Comparison of ENCODE assay signal across 1 cellular context in the genomic region with DNA sequence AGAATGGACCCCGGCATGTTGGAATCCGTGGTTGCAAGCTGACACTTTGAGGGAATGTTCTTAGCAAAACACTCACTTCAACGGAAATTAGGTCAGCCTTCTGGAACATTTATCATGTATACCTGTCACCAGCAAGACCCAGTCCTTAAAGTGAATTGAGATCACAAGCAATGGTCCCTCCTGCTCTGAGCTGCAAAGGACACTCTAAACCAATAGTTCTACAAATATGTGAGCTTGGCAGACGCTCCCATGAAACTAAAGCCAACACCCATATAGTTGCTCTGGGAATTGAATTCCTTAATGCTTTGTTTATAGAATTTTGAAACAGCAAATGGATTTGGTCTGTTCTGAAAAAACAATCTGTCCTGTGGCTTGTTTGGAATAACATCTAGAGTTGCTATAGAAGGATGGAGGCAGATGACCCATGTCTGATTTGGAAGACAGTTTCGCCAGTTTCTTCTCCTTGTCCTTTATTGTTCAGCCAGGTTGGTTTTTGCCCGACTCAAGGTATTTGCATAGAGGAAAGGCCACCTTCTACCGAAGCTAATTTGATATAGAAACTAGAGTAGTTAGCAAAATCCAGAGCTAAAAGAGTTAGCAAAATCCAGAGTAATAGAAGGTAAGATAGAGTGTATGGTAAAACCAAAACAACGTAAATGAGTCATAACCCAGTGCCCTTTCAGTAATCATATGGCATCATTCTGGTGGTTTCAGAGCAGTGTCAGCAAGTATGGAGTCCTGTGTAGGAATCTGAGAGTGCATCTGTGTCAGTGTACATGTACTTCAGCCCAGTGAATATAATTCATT.
TF ChIP-seq lines count a peak whose summit lies in the region.

No MANE protein-coding gene starts in this region.

TF ChIP-seq in HEK293, 187 proteins besides CTCF, POLR2A, EP300 and RAD21 (continued from another document):
- TF ChIP-seq, protein P1, sequence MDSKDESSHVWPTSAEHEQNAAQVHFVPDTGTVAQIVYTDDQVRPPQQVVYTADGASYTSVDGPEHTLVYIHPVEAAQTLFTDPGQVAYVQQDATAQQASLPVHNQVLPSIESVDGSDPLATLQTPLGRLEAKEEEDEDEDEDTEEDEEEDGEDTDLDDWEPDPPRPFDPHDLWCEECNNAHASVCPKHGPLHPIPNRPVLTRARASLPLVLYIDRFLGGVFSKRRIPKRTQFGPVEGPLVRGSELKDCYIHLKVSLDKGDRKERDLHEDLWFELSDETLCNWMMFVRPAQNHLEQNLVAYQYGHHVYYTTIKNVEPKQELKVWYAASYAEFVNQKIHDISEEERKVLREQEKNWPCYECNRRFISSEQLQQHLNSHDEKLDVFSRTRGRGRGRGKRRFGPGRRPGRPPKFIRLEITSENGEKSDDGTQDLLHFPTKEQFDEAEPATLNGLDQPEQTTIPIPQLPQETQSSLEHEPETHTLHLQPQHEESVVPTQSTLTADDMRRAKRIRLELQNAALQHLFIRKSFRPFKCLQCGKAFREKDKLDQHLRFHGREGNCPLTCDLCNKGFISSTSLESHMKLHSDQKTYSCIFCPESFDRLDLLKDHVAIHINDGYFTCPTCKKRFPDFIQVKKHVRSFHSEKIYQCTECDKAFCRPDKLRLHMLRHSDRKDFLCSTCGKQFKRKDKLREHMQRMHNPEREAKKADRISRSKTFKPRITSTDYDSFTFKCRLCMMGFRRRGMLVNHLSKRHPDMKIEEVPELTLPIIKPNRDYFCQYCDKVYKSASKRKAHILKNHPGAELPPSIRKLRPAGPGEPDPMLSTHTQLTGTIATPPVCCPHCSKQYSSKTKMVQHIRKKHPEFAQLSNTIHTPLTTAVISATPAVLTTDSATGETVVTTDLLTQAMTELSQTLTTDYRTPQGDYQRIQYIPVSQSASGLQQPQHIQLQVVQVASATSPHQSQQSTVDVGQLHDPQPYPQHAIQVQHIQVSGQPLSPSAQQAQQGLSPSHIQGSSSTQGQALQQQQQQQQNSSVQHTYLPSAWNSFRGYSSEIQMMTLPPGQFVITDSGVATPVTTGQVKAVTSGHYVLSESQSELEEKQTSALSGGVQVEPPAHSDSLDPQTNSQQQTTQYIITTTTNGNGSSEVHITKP (tag by site-specific recombination; IDR thresholded peaks at IDR 0.05): peak; percentile 75
- TF ChIP-seq ZNF391 (tag by site-specific recombination; IDR thresholded peaks at IDR 0.05; ENCODE audit: borderline replicate concordance, low read depth): no peak
- TF ChIP-seq ZNF302 (tag by site-specific recombination; IDR thresholded peaks at IDR 0.05; ENCODE audit: low read depth): no peak
- peak; percentile 68 for TF ChIP-seq FEZF1 (tag by site-specific recombination; IDR thresholded peaks at IDR 0.05)
- TF ChIP-seq, protein P2, sequence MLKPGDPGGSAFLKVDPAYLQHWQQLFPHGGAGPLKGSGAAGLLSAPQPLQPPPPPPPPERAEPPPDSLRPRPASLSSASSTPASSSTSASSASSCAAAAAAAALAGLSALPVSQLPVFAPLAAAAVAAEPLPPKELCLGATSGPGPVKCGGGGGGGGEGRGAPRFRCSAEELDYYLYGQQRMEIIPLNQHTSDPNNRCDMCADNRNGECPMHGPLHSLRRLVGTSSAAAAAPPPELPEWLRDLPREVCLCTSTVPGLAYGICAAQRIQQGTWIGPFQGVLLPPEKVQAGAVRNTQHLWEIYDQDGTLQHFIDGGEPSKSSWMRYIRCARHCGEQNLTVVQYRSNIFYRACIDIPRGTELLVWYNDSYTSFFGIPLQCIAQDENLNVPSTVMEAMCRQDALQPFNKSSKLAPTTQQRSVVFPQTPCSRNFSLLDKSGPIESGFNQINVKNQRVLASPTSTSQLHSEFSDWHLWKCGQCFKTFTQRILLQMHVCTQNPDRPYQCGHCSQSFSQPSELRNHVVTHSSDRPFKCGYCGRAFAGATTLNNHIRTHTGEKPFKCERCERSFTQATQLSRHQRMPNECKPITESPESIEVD (tag by site-specific recombination; IDR thresholded peaks at IDR 0.05): peak; percentile 67
- peak; percentile 88 for TF ChIP-seq MEIS1 (CRISPR knock-in tag; IDR thresholded peaks at IDR 0.05; ENCODE audit: borderline replicate concordance)
- TF ChIP-seq ZNF561 (tag by site-specific recombination; IDR thresholded peaks at IDR 0.05; ENCODE audit: borderline replicate concordance): 0 out of 2 replicates have a peak, but pooled peaks have one; percentile 42
- TF ChIP-seq, protein P3, sequence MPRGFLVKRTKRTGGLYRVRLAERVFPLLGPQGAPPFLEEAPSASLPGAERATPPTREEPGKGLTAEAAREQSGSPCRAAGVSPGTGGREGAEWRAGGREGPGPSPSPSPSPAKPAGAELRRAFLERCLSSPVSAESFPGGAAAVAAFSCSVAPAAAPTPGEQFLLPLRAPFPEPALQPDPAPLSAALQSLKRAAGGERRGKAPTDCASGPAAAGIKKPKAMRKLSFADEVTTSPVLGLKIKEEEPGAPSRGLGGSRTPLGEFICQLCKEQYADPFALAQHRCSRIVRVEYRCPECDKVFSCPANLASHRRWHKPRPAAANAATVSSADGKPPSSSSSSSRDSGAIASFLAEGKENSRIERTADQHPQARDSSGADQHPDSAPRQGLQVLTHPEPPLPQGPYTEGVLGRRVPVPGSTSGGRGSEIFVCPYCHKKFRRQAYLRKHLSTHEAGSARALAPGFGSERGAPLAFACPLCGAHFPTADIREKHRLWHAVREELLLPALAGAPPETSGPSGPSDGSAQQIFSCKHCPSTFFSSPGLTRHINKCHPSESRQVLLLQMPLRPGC (tag by site-specific recombination; IDR thresholded peaks at IDR 0.05): peak; percentile 86
- TF ChIP-seq ZNF830 (tag by site-specific recombination; IDR thresholded peaks at IDR 0.05; ENCODE audit: low read depth): no peak
- TF ChIP-seq ZBTB17 (tag by site-specific recombination; IDR thresholded peaks at IDR 0.05): peak; percentile 43; the same call in 1 of the 2 replicates
- TF ChIP-seq, protein P4, sequence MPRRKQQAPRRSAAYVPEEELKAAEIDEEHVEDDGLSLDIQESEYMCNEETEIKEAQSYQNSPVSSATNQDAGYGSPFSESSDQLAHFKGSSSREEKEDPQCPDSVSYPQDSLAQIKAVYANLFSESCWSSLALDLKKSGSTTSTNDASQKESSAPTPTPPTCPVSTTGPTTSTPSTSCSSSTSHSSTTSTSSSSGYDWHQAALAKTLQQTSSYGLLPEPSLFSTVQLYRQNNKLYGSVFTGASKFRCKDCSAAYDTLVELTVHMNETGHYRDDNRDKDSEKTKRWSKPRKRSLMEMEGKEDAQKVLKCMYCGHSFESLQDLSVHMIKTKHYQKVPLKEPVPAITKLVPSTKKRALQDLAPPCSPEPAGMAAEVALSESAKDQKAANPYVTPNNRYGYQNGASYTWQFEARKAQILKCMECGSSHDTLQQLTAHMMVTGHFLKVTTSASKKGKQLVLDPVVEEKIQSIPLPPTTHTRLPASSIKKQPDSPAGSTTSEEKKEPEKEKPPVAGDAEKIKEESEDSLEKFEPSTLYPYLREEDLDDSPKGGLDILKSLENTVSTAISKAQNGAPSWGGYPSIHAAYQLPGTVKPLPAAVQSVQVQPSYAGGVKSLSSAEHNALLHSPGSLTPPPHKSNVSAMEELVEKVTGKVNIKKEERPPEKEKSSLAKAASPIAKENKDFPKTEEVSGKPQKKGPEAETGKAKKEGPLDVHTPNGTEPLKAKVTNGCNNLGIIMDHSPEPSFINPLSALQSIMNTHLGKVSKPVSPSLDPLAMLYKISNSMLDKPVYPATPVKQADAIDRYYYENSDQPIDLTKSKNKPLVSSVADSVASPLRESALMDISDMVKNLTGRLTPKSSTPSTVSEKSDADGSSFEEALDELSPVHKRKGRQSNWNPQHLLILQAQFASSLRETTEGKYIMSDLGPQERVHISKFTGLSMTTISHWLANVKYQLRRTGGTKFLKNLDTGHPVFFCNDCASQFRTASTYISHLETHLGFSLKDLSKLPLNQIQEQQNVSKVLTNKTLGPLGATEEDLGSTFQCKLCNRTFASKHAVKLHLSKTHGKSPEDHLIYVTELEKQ (tag by site-specific recombination; IDR thresholded peaks at IDR 0.05; ENCODE audit: borderline replicate concordance): peak; percentile 57; the same call in 1 of the 2 replicates
- peak; percentile 31; the same call in 1 of the 2 replicates for TF ChIP-seq ZNF366 (tag by site-specific recombination; conservative IDR thresholded peaks at IDR 0.05)
- TF ChIP-seq MZF1 (tag by site-specific recombination; IDR thresholded peaks at IDR 0.05; ENCODE audit: borderline replicate concordance): no peak
- no peak for TF ChIP-seq GLI2 (tag by site-specific recombination; IDR thresholded peaks at IDR 0.05; ENCODE audit: borderline replicate concordance, low read depth)
- TF ChIP-seq ZNF600 (tag by site-specific recombination; IDR thresholded peaks at IDR 0.05): peak; percentile 68; the same call in 1 of the 2 replicates
- no peak for TF ChIP-seq ZNF394 (tag by site-specific recombination; IDR thresholded peaks at IDR 0.05; ENCODE audit: borderline replicate concordance)
- peak; percentile 77 for TF ChIP-seq ZBTB48 (tag by site-specific recombination; IDR thresholded peaks at IDR 0.05)
- TF ChIP-seq ZNF132 (tag by site-specific recombination; IDR thresholded peaks at IDR 0.05; ENCODE audit: borderline replicate concordance): no peak
- no peak for TF ChIP-seq SCRT1 (tag by site-specific recombination; IDR thresholded peaks at IDR 0.05; ENCODE audit: borderline replicate concordance)
- TF ChIP-seq SP7 (tag by site-specific recombination; IDR thresholded peaks at IDR 0.05): peak; percentile 63; the same call in 1 of the 2 replicates
- TF ChIP-seq ZNF335 (tag by site-specific recombination; conservative IDR thresholded peaks at IDR 0.05): peak; percentile 39; the same call in 1 of the 2 replicates
- no peak for TF ChIP-seq ZNF16 (tag by site-specific recombination; IDR thresholded peaks at IDR 0.05; ENCODE audit: low read depth)
- peak; percentile 75; the same call in 1 of the 2 replicates for TF ChIP-seq OSR2 (tag by site-specific recombination; IDR thresholded peaks at IDR 0.05)
- TF ChIP-seq, protein P5, sequence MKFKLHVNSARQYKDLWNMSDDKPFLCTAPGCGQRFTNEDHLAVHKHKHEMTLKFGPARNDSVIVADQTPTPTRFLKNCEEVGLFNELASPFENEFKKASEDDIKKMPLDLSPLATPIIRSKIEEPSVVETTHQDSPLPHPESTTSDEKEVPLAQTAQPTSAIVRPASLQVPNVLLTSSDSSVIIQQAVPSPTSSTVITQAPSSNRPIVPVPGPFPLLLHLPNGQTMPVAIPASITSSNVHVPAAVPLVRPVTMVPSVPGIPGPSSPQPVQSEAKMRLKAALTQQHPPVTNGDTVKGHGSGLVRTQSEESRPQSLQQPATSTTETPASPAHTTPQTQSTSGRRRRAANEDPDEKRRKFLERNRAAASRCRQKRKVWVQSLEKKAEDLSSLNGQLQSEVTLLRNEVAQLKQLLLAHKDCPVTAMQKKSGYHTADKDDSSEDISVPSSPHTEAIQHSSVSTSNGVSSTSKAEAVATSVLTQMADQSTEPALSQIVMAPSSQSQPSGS (tag by site-specific recombination; IDR thresholded peaks at IDR 0.05; ENCODE audit: low read depth): no peak
- TF ChIP-seq GLI4 (tag by site-specific recombination; IDR thresholded peaks at IDR 0.05): no peak
- TF ChIP-seq, protein P6, sequence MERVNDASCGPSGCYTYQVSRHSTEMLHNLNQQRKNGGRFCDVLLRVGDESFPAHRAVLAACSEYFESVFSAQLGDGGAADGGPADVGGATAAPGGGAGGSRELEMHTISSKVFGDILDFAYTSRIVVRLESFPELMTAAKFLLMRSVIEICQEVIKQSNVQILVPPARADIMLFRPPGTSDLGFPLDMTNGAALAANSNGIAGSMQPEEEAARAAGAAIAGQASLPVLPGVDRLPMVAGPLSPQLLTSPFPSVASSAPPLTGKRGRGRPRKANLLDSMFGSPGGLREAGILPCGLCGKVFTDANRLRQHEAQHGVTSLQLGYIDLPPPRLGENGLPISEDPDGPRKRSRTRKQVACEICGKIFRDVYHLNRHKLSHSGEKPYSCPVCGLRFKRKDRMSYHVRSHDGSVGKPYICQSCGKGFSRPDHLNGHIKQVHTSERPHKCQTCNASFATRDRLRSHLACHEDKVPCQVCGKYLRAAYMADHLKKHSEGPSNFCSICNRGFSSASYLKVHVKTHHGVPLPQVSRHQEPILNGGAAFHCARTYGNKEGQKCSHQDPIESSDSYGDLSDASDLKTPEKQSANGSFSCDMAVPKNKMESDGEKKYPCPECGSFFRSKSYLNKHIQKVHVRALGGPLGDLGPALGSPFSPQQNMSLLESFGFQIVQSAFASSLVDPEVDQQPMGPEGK (tag by site-specific recombination; IDR thresholded peaks at IDR 0.05): no peak
- peak; percentile 24; the same call in 1 of the 2 replicates for TF ChIP-seq KLF10 (tag by site-specific recombination; IDR thresholded peaks at IDR 0.05)
- TF ChIP-seq SP2 (tag by site-specific recombination; IDR thresholded peaks at IDR 0.05): peak; percentile 51
- no peak for TF ChIP-seq ZBTB21 (tag by site-specific recombination; IDR thresholded peaks at IDR 0.05)
- no peak for TF ChIP-seq ZNF596 (tag by site-specific recombination; IDR thresholded peaks at IDR 0.05)
- no peak for TF ChIP-seq ZFP41 (tag by site-specific recombination; IDR thresholded peaks at IDR 0.05; ENCODE audit: borderline replicate concordance)
- TF ChIP-seq ZNF791 (tag by site-specific recombination; IDR thresholded peaks at IDR 0.05): no peak
- TF ChIP-seq IKZF3 (tag by site-specific recombination; IDR thresholded peaks at IDR 0.05): peak; percentile 74; the same call in 1 of the 2 replicates
- TF ChIP-seq ZNF202 (tag by site-specific recombination; IDR thresholded peaks at IDR 0.05; ENCODE audit: borderline replicate concordance): no peak
- TF ChIP-seq, protein P7, sequence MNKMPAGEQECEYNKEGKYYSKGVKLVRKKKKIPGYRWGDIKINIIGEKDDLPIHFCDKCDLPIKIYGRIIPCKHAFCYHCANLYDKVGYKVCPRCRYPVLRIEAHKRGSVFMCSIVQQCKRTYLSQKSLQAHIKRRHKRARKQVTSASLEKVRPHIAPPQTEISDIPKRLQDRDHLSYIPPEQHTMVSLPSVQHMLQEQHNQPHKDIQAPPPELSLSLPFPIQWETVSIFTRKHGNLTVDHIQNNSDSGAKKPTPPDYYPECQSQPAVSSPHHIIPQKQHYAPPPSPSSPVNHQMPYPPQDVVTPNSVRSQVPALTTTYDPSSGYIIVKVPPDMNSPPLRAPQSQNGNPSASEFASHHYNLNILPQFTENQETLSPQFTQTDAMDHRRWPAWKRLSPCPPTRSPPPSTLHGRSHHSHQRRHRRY (tag by site-specific recombination; IDR thresholded peaks at IDR 0.05): no peak
- TF ChIP-seq ZNF777 (tag by site-specific recombination; IDR thresholded peaks at IDR 0.05; ENCODE audit: borderline replicate concordance): no peak
- TF ChIP-seq ZNF785 (tag by site-specific recombination; IDR thresholded peaks at IDR 0.05): no peak
- TF ChIP-seq ZNF629 (tag by site-specific recombination; IDR thresholded peaks at IDR 0.05): 0 out of 2 replicates have a peak, but pooled peaks have one; percentile 4
- TF ChIP-seq, protein P8, sequence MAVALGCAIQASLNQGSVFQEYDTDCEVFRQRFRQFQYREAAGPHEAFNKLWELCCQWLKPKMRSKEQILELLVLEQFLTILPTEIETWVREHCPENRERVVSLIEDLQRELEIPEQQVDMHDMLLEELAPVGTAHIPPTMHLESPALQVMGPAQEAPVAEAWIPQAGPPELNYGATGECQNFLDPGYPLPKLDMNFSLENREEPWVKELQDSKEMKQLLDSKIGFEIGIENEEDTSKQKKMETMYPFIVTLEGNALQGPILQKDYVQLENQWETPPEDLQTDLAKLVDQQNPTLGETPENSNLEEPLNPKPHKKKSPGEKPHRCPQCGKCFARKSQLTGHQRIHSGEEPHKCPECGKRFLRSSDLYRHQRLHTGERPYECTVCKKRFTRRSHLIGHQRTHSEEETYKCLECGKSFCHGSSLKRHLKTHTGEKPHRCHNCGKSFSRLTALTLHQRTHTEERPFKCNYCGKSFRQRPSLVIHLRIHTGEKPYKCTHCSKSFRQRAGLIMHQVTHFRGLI (tag by site-specific recombination; IDR thresholded peaks at IDR 0.05): 0 out of 2 replicates have a peak, but pooled peaks have one; percentile 33
- no peak for TF ChIP-seq ZNF701 (tag by site-specific recombination; IDR thresholded peaks at IDR 0.05)
